Comparison of ENCODE assay signal across 8 cellular contexts in genomic region chr20:50450961-50451752, GRCh38. TPM values are rescaled to one million over a fixed set of nuclear protein-coding genes. Genes with fewer than 3 reads are reported as not detected.
A peak's percentile ranks its signal among the peaks of the same experiment; 100 is the strongest.
DNase-seq lines count a peak whose midpoint lies in the region; ATAC-seq, FAIRE-seq and TF ChIP-seq lines count a peak whose summit lies in the region.

No MANE protein-coding gene starts in this region.

- H3K4me3 ChIP-seq in cardiac fibroblast (replicated peaks in 1 of 2; ENCODE audit: low read depth in 2 of 2, low read length in 2 of 2) = no peak overlapping the region

- peak overlapping the region; percentile 63 for H3K4me3 Mint-ChIP-seq in natural killer cell

- H3K9me3 Mint-ChIP-seq in natural killer cell = no peaks in the 10 kb centered on the region

- CTCF ChIA-PET in HEK293T (lab: Yijun Ruan, JAX) = no interaction called here

- H3K4me1 Mint-ChIP-seq in natural killer cell = peaks cover 26 to 36% of the 10 kb centered on the region in 2 donors

- peak overlapping the region; percentile 56 to 60 for H3K27ac Mint-ChIP-seq in natural killer cell

- ATAC-seq in GM21825 (IDR thresholded peaks at IDR 0.05; ENCODE audit: unreplicated experiment) (peak; percentile 80), natural killer cell (peak; percentile 84 to 93 (median 86))

- no peaks in the 10 kb centered on the region for H3K36me3 Mint-ChIP-seq in natural killer cell

- intact Hi-C loops in natural killer cell (cut with micrococcal nuclease) = loop anchor here (2.0 to 5.0 kb wide), 2 partner anchors 64 to 339 kb away; partner anchors contain the start of gene UBE2V1

- POLR2A ChIA-PET in HEK293T (lab: Yijun Ruan, JAX) = no interaction called here

- TF ChIP-seq CTCF in cardiac fibroblast (IDR thresholded peaks at IDR 0.05; ENCODE audit: low read depth, low read length) (no peak), natural killer cell (IDR thresholded peaks at IDR 0.05) (no peak)

- FAIRE-seq in GM18507 (lab: Jason Lieb, UNC) = peak; percentile 66

- DNase-seq in GM18507 (ENCODE audit: extremely low spot score, insufficient read length, low read depth) = peak; percentile 22
- DNase-seq in LHCN-M2 (ENCODE audit: low read depth) = peak; percentile 78
- DNase-seq in cardiac fibroblast (ENCODE audit: low read depth in 2 of 2) = peak; percentile 60 to 64
- DNase-seq in natural killer cell = peak; percentile 52
- DNase-seq in NCI-H2107 (lab: John Stamatoyannopoulos, UW) = no peak
- no peak for DNase-seq in HEK293T (ENCODE audit: extremely low spot score)
- DNase-seq in C1 segment of cervical spinal cord (lab: John Stamatoyannopoulos, UW) = no peak

- H3K27me3 Mint-ChIP-seq in natural killer cell (ENCODE audit: low read depth in 2 of 2) = peaks cover 68 to 88% of the 10 kb centered on the region in 2 donors

TF ChIP-seq in HEK293T, 16 proteins besides CTCF, POLR2A, EP300 and RAD21:
- TF ChIP-seq ELF4 (IDR thresholded peaks at IDR 0.05) = no peak
- no peak for TF ChIP-seq FOXM1 (IDR thresholded peaks at IDR 0.05; ENCODE audit: borderline replicate concordance)
- TF ChIP-seq SP1 (IDR thresholded peaks at IDR 0.05) = no peak
- no peak for TF ChIP-seq ZNF384 (IDR thresholded peaks at IDR 0.05)
- TF ChIP-seq HDGF (IDR thresholded peaks at IDR 0.05; ENCODE audit: borderline replicate concordance) = no peak
- TF ChIP-seq LEF1 (IDR thresholded peaks at IDR 0.05; ENCODE audit: borderline replicate concordance) = no peak
- TF ChIP-seq, protein P1, sequence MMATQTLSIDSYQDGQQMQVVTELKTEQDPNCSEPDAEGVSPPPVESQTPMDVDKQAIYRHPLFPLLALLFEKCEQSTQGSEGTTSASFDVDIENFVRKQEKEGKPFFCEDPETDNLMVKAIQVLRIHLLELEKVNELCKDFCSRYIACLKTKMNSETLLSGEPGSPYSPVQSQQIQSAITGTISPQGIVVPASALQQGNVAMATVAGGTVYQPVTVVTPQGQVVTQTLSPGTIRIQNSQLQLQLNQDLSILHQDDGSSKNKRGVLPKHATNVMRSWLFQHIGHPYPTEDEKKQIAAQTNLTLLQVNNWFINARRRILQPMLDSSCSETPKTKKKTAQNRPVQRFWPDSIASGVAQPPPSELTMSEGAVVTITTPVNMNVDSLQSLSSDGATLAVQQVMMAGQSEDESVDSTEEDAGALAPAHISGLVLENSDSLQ (IDR thresholded peaks at IDR 0.05) = no peak
- no peak for TF ChIP-seq CTBP1 (IDR thresholded peaks at IDR 0.05; ENCODE audit: borderline replicate concordance)
- no peak for TF ChIP-seq FOXA1 (IDR thresholded peaks at IDR 0.05)
- no peak for TF ChIP-seq ARNT (IDR thresholded peaks at IDR 0.05)
TF ChIP-seq in HEK293T: peak in this region for 0.

RNA-seq across cellular contexts. Expression of gene PTPN1, which starts 59.0 kb away (rescaled TPM):
- total RNA-seq in LHCN-M2 (2014; rRNA removed) = 57.1 and 58.3 TPM in 2 replicates
- polyA plus RNA-seq in LHCN-M2 (2012) = 38.9 TPM
- total RNA-seq in natural killer cell = 10 to 100 TPM; 52.9 to 64.5 (median 58.3) TPM

Comparison
In these comparisons a context has a peak if more than half of its experiments do, and no peak if none do; other contexts are left out.
1. DNase-seq: peak in GM18507 (single experiment), LHCN-M2 (single experiment), cardiac fibroblast (2 of 2) and natural killer cell (single experiment); none in NCI-H2107 (single experiment), HEK293T (single experiment) and C1 segment of cervical spinal cord (0 of 14).